ENCODE assay signal across 20 cellular contexts in genomic region chr9:13291718-13292117, GRCh38. TPM values are rescaled to one million over a fixed set of nuclear protein-coding genes. Genes with fewer than 3 reads are reported as not detected.
DNase-seq lines count a peak whose midpoint lies in the region; ATAC-seq and TF ChIP-seq lines count a peak whose summit lies in the region.
"Had no signal": no experiment of that assay in that cellular context is flagged by ENCODE, and none has a peak within 500 bp of the region (broad histone marks: within the 10 kb centered on the region; RNA-seq: fewer than 3 reads in every experiment).

No MANE protein-coding gene starts in this region.

- intact Hi-C loops in PC-3 (cut with micrococcal nuclease) = no loop called here

- no peak overlapping the region for H3K27ac Mint-ChIP-seq in progenitor cell of endocrine pancreas

- no peaks in the 10 kb centered on the region for H3K27me3 Mint-ChIP-seq in progenitor cell of endocrine pancreas

- BruUV-seq in PC-3 (replicated peaks; lab: Mats Ljungman, UMichigan) = no TSS peak

- WGBS in GM23248 (ENCODE audit: low coverage in 1 of 2, low lambda C conversion rate in 2 of 2, missing lambda C conversion rate in 2 of 2), 2 experiments = 82 to 86% methylated on average over 1 of the region's 1 CpG

- H3K4me3 Mint-ChIP-seq in progenitor cell of endocrine pancreas (ENCODE audit: low read depth) = no peak overlapping the region

- H3K4me3 ChIP-seq in GM23248 (no peak overlapping the region), PC-3 (ENCODE audit: low read length) (no peak overlapping the region), epithelial cell of proximal tubule (ENCODE audit: low read depth, low read length) (no peak overlapping the region)
- H3K4me3 ChIP-seq: GM12878, K562, SK-N-MC had no signal

- H3K36me3 ChIP-seq in GM23248 (ENCODE audit: low read depth) = no peaks in the 10 kb centered on the region
- no peaks in the 10 kb centered on the region for H3K36me3 ChIP-seq in PC-3 (ENCODE audit: low read depth, low read length)

- in situ Hi-C loops in GM23248 (cut with MboI) = no loop called here

- H3K79me2 ChIP-seq in GM23248 (ENCODE audit: insufficient read depth) (no peaks in the 10 kb centered on the region), PC-3 (ENCODE audit: low read length) (no peaks in the 10 kb centered on the region)

- H3K4me2 ChIP-seq in GM23248 (ENCODE audit: unreplicated experiment) (no peak overlapping the region), PC-3 (ENCODE audit: low read length) (no peak overlapping the region)

- H3K9me2 ChIP-seq in GM23248 (ENCODE audit: insufficient read depth) (no peaks in the 10 kb centered on the region), PC-3 (replicated peaks; ENCODE audit: low read length) (no peaks in the 10 kb centered on the region)

- no peak overlapping the region for H3K27ac ChIP-seq in GM23248
- no peak overlapping the region for H3K27ac ChIP-seq in PC-3 (ENCODE audit: low read length)
- H3K27ac ChIP-seq: SK-N-MC had no signal

- no peak for ATAC-seq in PC-3
- ATAC-seq: GM12878, K562 had no signal

- no peaks in the 10 kb centered on the region for H3K36me3 Mint-ChIP-seq in progenitor cell of endocrine pancreas (ENCODE audit: insufficient read depth)

- H3K9me3 ChIP-seq in GM23248 (ENCODE audit: low read depth) (no peaks in the 10 kb centered on the region), PC-3 (ENCODE audit: low read length) (no peaks in the 10 kb centered on the region)

- peak; percentile 7 for DNase-seq in GM23248
- DNase-seq in PC-3 = no peak
- no peak for DNase-seq in epithelial cell of proximal tubule (ENCODE audit: low read depth)
- no peak for DNase-seq in progenitor cell of endocrine pancreas (ENCODE audit: low spot score, unreplicated experiment)
- DNase-seq in GM19240 (ENCODE audit: insufficient read length, low spot score) = no peak
- DNase-seq in germinal center (ENCODE audit: low spot score) = no peak
- DNase-seq in T-helper 9 cell = no peak
- no peak for DNase-seq in medulla oblongata (ENCODE audit: extremely low spot score)
- DNase-seq: C1 segment of cervical spinal cord, DND-41, GDM1, H7, MV-4-11, NCI-H1436, NCI-H2081, NCI-H510A treated with DMSO at 0.1 percent for 48 hours had no signal

- H3K9me3 Mint-ChIP-seq in progenitor cell of endocrine pancreas (ENCODE audit: low read depth) = peaks cover 3% of the 10 kb centered on the region

- no peak overlapping the region for H2AFZ ChIP-seq in GM23248
- no peak overlapping the region for H2AFZ ChIP-seq in PC-3 (ENCODE audit: low read length)

- H3K27me3 ChIP-seq in GM23248 (replicated peaks; ENCODE audit: insufficient read depth) = no peaks in the 10 kb centered on the region
- no peaks in the 10 kb centered on the region for H3K27me3 ChIP-seq in PC-3 (ENCODE audit: low read length)

- TF ChIP-seq CTCF in PC-3 (conservative IDR thresholded peaks at IDR 0.05; ENCODE audit: low read depth, low read length) (0 out of 2 replicates have a peak, but pooled peaks have one; percentile 15), epithelial cell of proximal tubule (conservative IDR thresholded peaks at IDR 0.05; ENCODE audit: low read depth, low read length) (peak; percentile 14), progenitor cell of endocrine pancreas (IDR thresholded peaks at IDR 0.05; ENCODE audit: unreplicated experiment) (peak; percentile 29)

- H4K20me1 ChIP-seq in GM23248 (ENCODE audit: insufficient read depth) (no peaks in the 10 kb centered on the region), PC-3 (ENCODE audit: low read length) (no peaks in the 10 kb centered on the region)

- CTCF ChIA-PET in PC-3 (lab: Charles Lee) = no interaction called here

- H3K4me1 ChIP-seq in GM23248 (ENCODE audit: insufficient read depth) (no peaks in the 10 kb centered on the region), PC-3 (ENCODE audit: insufficient read depth, low read length) (no peaks in the 10 kb centered on the region)

- H3F3A ChIP-seq in GM23248 (ENCODE audit: insufficient read depth) = no peaks in the 10 kb centered on the region
- no peaks in the 10 kb centered on the region for H3F3A ChIP-seq in PC-3 (ENCODE audit: low read length, unreplicated experiment)

- POLR2A ChIA-PET in PC-3 (lab: Charles Lee; ENCODE audit: unreplicated experiment) = no interaction called here

- H3K9ac ChIP-seq in GM23248 (no peak overlapping the region), PC-3 (ENCODE audit: low read length) (no peak overlapping the region)

- H3K4me1 Mint-ChIP-seq in progenitor cell of endocrine pancreas (ENCODE audit: low read depth) = no peaks in the 10 kb centered on the region

RNA-seq across cellular contexts. Expression of gene MPDZ, which starts 12.2 kb away (rescaled TPM):
- 29.2 and 31.9 TPM in 2 replicates for total RNA-seq in GM23248 (2014; rRNA removed; shearing (Covaris generic))
- polyA plus RNA-seq in GM23248 (2016; fragmentation: Nextera tagmentation; extraction: Ambion mirVana) = 14.9 and 17.2 TPM in 2 replicates
- 6.1 and 7.3 TPM in 2 replicates for total RNA-seq in PC-3 (2014; rRNA removed)
- total RNA-seq in epithelial cell of proximal tubule = 14.0 and 18.4 TPM in 2 replicates
- total RNA-seq in progenitor cell of endocrine pancreas = 65.1 and 67.2 TPM in 2 replicates
- total RNA-seq: T-helper 1 cell treated with Interleukin-12 subunit alpha and Interleukin-12 subunit beta and Interleukin-4 antibody, amounts not matched to agents 30 ng/mL and 1 ng/mL, for 36 hours had no signal
- polyA plus RNA-seq: GM12878 had no signal
